ENCODE assay signal across 11 cellular contexts in genomic region chr4:31375936-31376335, GRCh38.
"Had no signal": no experiment of that assay in that cellular context is flagged by ENCODE, and none has a peak within 500 bp of the region (broad histone marks: within the 10 kb centered on the region; RNA-seq: fewer than 3 reads in every experiment).

No MANE protein-coding gene starts in this region.

- H3K4me1 Mint-ChIP-seq: GM23338, H9 had no signal

- H3K9me3 ChIP-seq: HAP-1 had no signal

- DNase-seq: GM23248, GOT3, H7, H9, HCEC 1CT, HFFc6 had no signal

- H3K4me2 ChIP-seq: GM23338 had no signal

- H3K4me1 ChIP-seq: HAP-1 had no signal

- H2AFZ ChIP-seq: GM23248, GM23338 had no signal

- FAIRE-seq: H1, H54 had no signal

- H3K4me3 Mint-ChIP-seq: GM23338, H9, HFFc6 had no signal

- H3K4me3 ChIP-seq: GM23248, GM23338, HAP-1 had no signal

- H3K36me3 ChIP-seq: HAP-1 had no signal

- H3K27ac ChIP-seq: GM23248 had no signal

- H3K9ac ChIP-seq: GM23248 had no signal

- H3K27ac Mint-ChIP-seq: GM23338, H9, HFFc6 had no signal

- ATAC-seq: GM23338, HCT116 had no signal

- H3K9me3 Mint-ChIP-seq: GM23338 had no signal
